ENCODE assay signal across 20 cellular contexts in genomic region chr11:14253878-14254277, GRCh38.
"Had no signal": no experiment of that assay in that cellular context is flagged by ENCODE, and none has a peak within 500 bp of the region (broad histone marks: within the 10 kb centered on the region; RNA-seq: fewer than 3 reads in every experiment).

No MANE protein-coding gene starts in this region.

- ATAC-seq: effector memory CD8-positive, alpha-beta T cell; left colon; stimulated activated naive B cell treated with anti-CD40 and anti-IgM and Interleukin-4, amounts not matched to agents 10 μg/mL and 1 μg/mL and 100 μg/mL, for 72 hours; T-helper 17 cell had no signal

- H3K4me1 ChIP-seq: breast epithelium had no signal

- DNase-seq: activated CD4-positive, alpha-beta memory T cell treated with anti-CD3 and anti-CD28 coated beads for 36 hours; activated CD4-positive, alpha-beta T cell treated with anti-CD3 and anti-CD28 coated beads for 48 hours; activated naive CD4-positive, alpha-beta T cell treated with Interleukin-2 at 50 U/mL for 16 hours; activated naive CD8-positive, alpha-beta T cell treated with anti-CD3 and anti-CD28 coated beads for 36 hours; activated T-cell treated with anti-CD3 and anti-CD28 coated beads, Interleukin-2, amount 50 U/mL, for 48 hours; colonic mucosa; dorsolateral prefrontal cortex; effector memory CD8-positive, alpha-beta T cell; esophagus squamous epithelium; left colon; occipital lobe; sigmoid colon; stimulated activated CD4-positive, alpha-beta T cell treated with anti-CD3 and anti-CD28 coated beads, Interleukin-15, amount 100 ng/mL, for 24 hours; stimulated activated naive B cell treated with anti-CD40 and anti-IgM and Interleukin-4, amounts not matched to agents 10 μg/mL and 1 μg/mL and 100 μg/mL, for 72 hours; T-helper 17 cell; transverse colon had no signal

- H3K9me3 ChIP-seq: breast epithelium, colonic mucosa, esophagus squamous epithelium, sigmoid colon, transverse colon had no signal

- H3K27me3 ChIP-seq: colonic mucosa, transverse colon had no signal

- FAIRE-seq: astrocyte, keratinocyte had no signal

- H3K36me3 ChIP-seq: breast epithelium, colonic mucosa, esophagus squamous epithelium, sigmoid colon, transverse colon had no signal

- H3K4me2 ChIP-seq: smooth muscle cell had no signal

- H3K4me3 ChIP-seq: breast epithelium, colonic mucosa, dorsolateral prefrontal cortex, esophagus squamous epithelium, sigmoid colon, smooth muscle cell, transverse colon had no signal

- H3K27ac ChIP-seq: breast epithelium, colonic mucosa, dorsolateral prefrontal cortex, sigmoid colon, transverse colon had no signal
